In genomic region chr19:36113425-36113824, GRCh38 we compare ENCODE assay signal across 10 cellular contexts. TPM values are rescaled to one million over a fixed set of nuclear protein-coding genes. Genes with fewer than 3 reads are reported as not detected.
DNase-seq lines count a peak whose midpoint lies in the region; ATAC-seq, FAIRE-seq and TF ChIP-seq lines count a peak whose summit lies in the region.
"Had no signal": no experiment of that assay in that cellular context is flagged by ENCODE, and none has a peak within 500 bp of the region (broad histone marks: within the 10 kb centered on the region; RNA-seq: fewer than 3 reads in every experiment).

No MANE protein-coding gene starts in this region.

- no peaks in the 10 kb centered on the region for H3K27me3 Mint-ChIP-seq in activated naive CD4-positive, alpha-beta T cell treated with anti-CD3 and anti-CD28 coated beads, Interleukin-2, amount 50 U/mL, for 24 hours
- H3K27me3 Mint-ChIP-seq in activated naive CD8-positive, alpha-beta T cell treated with anti-CD3 and anti-CD28 coated beads for 36 hours = peaks cover 6% of the 10 kb centered on the region

- H3K9ac ChIP-seq in keratinocyte (ENCODE audit: control insufficient read depth, extremely low read depth, insufficient read depth, low read length) = peak overlapping the region; percentile 93

- dilution Hi-C loops in keratinocyte (cut with MboI; ENCODE audit: extremely low pct_ligation_motif_present, low sequenced_read_pairs) = no loop called here

- H3K27ac ChIP-seq in keratinocyte (ENCODE audit: control insufficient read depth, insufficient read depth, low read length) (no peak overlapping the region), tibial nerve (peak overlapping the region in 3 of 4 donors; percentile 83 to 95 (median 94)), aorta (ENCODE audit: low read depth in 1 of 2, low read length in 2 of 2) (no peak overlapping the region)

- peaks cover 38% of the 10 kb centered on the region for H3K4me1 Mint-ChIP-seq in activated naive CD4-positive, alpha-beta T cell treated with anti-CD3 and anti-CD28 coated beads, Interleukin-2, amount 50 U/mL, for 24 hours
- peaks cover 25% of the 10 kb centered on the region for H3K4me1 Mint-ChIP-seq in activated naive CD8-positive, alpha-beta T cell treated with anti-CD3 and anti-CD28 coated beads for 36 hours

- H3K27me3 ChIP-seq in keratinocyte (ENCODE audit: control insufficient read depth, extremely low read depth, insufficient read depth, low read length) (no peaks in the 10 kb centered on the region), tibial nerve (no peaks in the 10 kb centered on the region), aorta (ENCODE audit: control insufficient read depth in 1 of 2, insufficient read depth in 2 of 2, low read length in 1 of 2) (no peaks in the 10 kb centered on the region)

- H3K4me3 Mint-ChIP-seq in activated naive CD4-positive, alpha-beta T cell treated with anti-CD3 and anti-CD28 coated beads, Interleukin-2, amount 50 U/mL, for 24 hours = peak overlapping the region; percentile 89
- peak overlapping the region; percentile 99 for H3K4me3 Mint-ChIP-seq in activated naive CD8-positive, alpha-beta T cell treated with anti-CD3 and anti-CD28 coated beads for 36 hours

- no peaks in the 10 kb centered on the region for H3K9me3 Mint-ChIP-seq in activated naive CD4-positive, alpha-beta T cell treated with anti-CD3 and anti-CD28 coated beads, Interleukin-2, amount 50 U/mL, for 24 hours
- no peaks in the 10 kb centered on the region for H3K9me3 Mint-ChIP-seq in activated naive CD8-positive, alpha-beta T cell treated with anti-CD3 and anti-CD28 coated beads for 36 hours

- no peak for FAIRE-seq in keratinocyte (lab: Jason Lieb, UNC)

- peak overlapping the region; percentile 97 for H3K4me2 ChIP-seq in keratinocyte (ENCODE audit: control insufficient read depth, extremely low read depth, insufficient read depth, low read depth, low read length)

- no peak for ATAC-seq in aorta (ENCODE audit: low FRiP score)
- no peak for ATAC-seq in HG02884 (IDR thresholded peaks at IDR 0.05; ENCODE audit: unreplicated experiment)

- H3K9me1 ChIP-seq in keratinocyte (ENCODE audit: control insufficient read depth, extremely low read depth, insufficient read depth, low read length) = no peaks in the 10 kb centered on the region

- no peak for TF ChIP-seq CTCF in keratinocyte (optimal IDR thresholded peaks at IDR 0.05 in 1 of 3, IDR thresholded peaks at IDR 0.05 in 1 of 3, conservative IDR thresholded peaks at IDR 0.05 in 1 of 3; ENCODE audit: extremely low read depth in 1 of 3, insufficient read depth in 2 of 3, low read length in 3 of 3)
- TF ChIP-seq CTCF in tibial nerve (IDR thresholded peaks at IDR 0.05) = no peak

- 83 to 89% methylated on average over 34 of the region's 34 CpGs for WGBS in tibial nerve, 2 donors
- WGBS in aorta, 2 donors = 87 to 89% methylated on average over 34 of the region's 34 CpGs

- intact Hi-C loops in aorta (cut with DNase I) = no loop called here

- H3K36me3 ChIP-seq in keratinocyte (ENCODE audit: control insufficient read depth in 2 of 2, extremely low read depth in 1 of 2, insufficient read depth in 2 of 2, low read length in 2 of 2) (peaks cover 13 to 16% of the 10 kb centered on the region in 2 experiments), tibial nerve (peaks cover 0 to 75% (median 3%) of the 10 kb centered on the region in 3 donors), aorta (ENCODE audit: control insufficient read depth in 1 of 2, insufficient read depth in 2 of 2, low read length in 1 of 2) (no peaks in the 10 kb centered on the region)

- H3K4me3 ChIP-seq in keratinocyte (ENCODE audit: control insufficient read depth in 2 of 3, extremely low read depth in 1 of 3, insufficient read depth in 2 of 3, low read depth in 1 of 3, low read length in 3 of 3) = peak overlapping the region; percentile 83 to 97 (median 94)
- H3K4me3 ChIP-seq in tibial nerve = peak overlapping the region in 2 of 4 donors; percentile 91 to 97
- no peak overlapping the region for H3K4me3 ChIP-seq in aorta (ENCODE audit: low read length in 2 of 2)

- H3K27ac Mint-ChIP-seq in activated naive CD4-positive, alpha-beta T cell treated with anti-CD3 and anti-CD28 coated beads, Interleukin-2, amount 50 U/mL, for 24 hours = no peak overlapping the region
- H3K27ac Mint-ChIP-seq in activated naive CD8-positive, alpha-beta T cell treated with anti-CD3 and anti-CD28 coated beads for 36 hours = peak overlapping the region; percentile 93

- peaks cover 3% of the 10 kb centered on the region for H4K20me1 ChIP-seq in keratinocyte (ENCODE audit: control insufficient read depth, extremely low read depth, insufficient read depth, low read length)

- no peaks in the 10 kb centered on the region for H3K9me3 ChIP-seq in keratinocyte (ENCODE audit: control insufficient read depth, low read depth, low read length)
- H3K9me3 ChIP-seq in tibial nerve = no peaks in the 10 kb centered on the region
- no peaks in the 10 kb centered on the region for H3K9me3 ChIP-seq in aorta (ENCODE audit: control insufficient read depth, low read length)

- no peak for TF ChIP-seq POLR2A in tibial nerve (IDR thresholded peaks at IDR 0.05)

- H3K79me2 ChIP-seq in keratinocyte (ENCODE audit: control insufficient read depth, insufficient read depth, low read length) = peaks cover 19% of the 10 kb centered on the region

- DNase-seq in activated naive CD4-positive, alpha-beta T cell treated with anti-CD3 and anti-CD28 coated beads, Interleukin-2, amount 50 U/mL, for 16 hours = no peak
- no peak for DNase-seq in activated naive CD8-positive, alpha-beta T cell treated with anti-CD3 and anti-CD28 coated beads for 36 hours
- no peak for DNase-seq in keratinocyte (ENCODE audit: low read depth, low spot score)
- DNase-seq in tibial nerve (ENCODE audit: low spot score in 2 of 2) = no peak
- no peak for DNase-seq in CD1c-positive myeloid dendritic cell (ENCODE audit: extremely low spot score)
- no peak for DNase-seq in aorta

- peaks cover 7% of the 10 kb centered on the region for H3K36me3 Mint-ChIP-seq in activated naive CD4-positive, alpha-beta T cell treated with anti-CD3 and anti-CD28 coated beads, Interleukin-2, amount 50 U/mL, for 24 hours
- peaks cover 24% of the 10 kb centered on the region for H3K36me3 Mint-ChIP-seq in activated naive CD8-positive, alpha-beta T cell treated with anti-CD3 and anti-CD28 coated beads for 36 hours

- H2AFZ ChIP-seq in keratinocyte (ENCODE audit: control insufficient read depth, low read length) = no peak overlapping the region

- TF ChIP-seq EP300 in tibial nerve (IDR thresholded peaks at IDR 0.05) = no peak

- peaks cover 10% of the 10 kb centered on the region for H3K4me1 ChIP-seq in keratinocyte (ENCODE audit: control insufficient read depth, extremely low read depth, insufficient read depth, low read length)
- peaks cover 0 to 46% (median 21%) of the 10 kb centered on the region in 4 donors for H3K4me1 ChIP-seq in tibial nerve
- H3K4me1 ChIP-seq in aorta (ENCODE audit: control insufficient read depth in 1 of 2, insufficient read depth in 2 of 2, low read length in 2 of 2) = no peaks in the 10 kb centered on the region

RNA-seq across cellular contexts. Expression of gene POLR2I, which starts 1.2 kb away (rescaled TPM):
- total RNA-seq in activated naive CD8-positive, alpha-beta T cell treated with anti-CD3 and anti-CD28 coated beads for 36 hours = 10 to 100 TPM; 93.4 to 94.0 TPM
- polyA plus RNA-seq in keratinocyte (31.3 to 63.2 TPM (median 34.3 TPM) in 3 replicates), aorta (10 to 100 TPM; 56.7 to 96.0 TPM)
- polyA plus RNA-seq in keratinocyte (2011; ENCODE audit: low read depth) = 70.3 TPM
- polyA plus RNA-seq in keratinocyte (2011; cell fraction: cytosol; rRNA removed) = 43.2 and 86.9 TPM in 2 replicates
- polyA plus RNA-seq in keratinocyte (2011; cell fraction: nucleus; rRNA removed) = 12.1 and 14.1 TPM in 2 replicates
- polyA plus RNA-seq in keratinocyte (2012; ENCODE audit: low replicate concordance) = 130 and 164 TPM in 2 replicates
- polyA minus RNA-seq in keratinocyte = 90.8 to 122 TPM (median 105 TPM) in 3 replicates
- 149 TPM for polyA minus RNA-seq in keratinocyte (2011; cell fraction: cytosol; rRNA and poly(A)+ RNA removed)
- polyA minus RNA-seq in keratinocyte (2011; cell fraction: nucleus; rRNA and poly(A)+ RNA removed) = 15.4 and 17.1 TPM in 2 replicates
- total RNA-seq in tibial nerve (10 to 100 TPM; 54.2 to 98.4 (median 77.4) TPM), aorta (10 to 100 TPM; 33.7 to 48.1 TPM)

RNA-seq across cellular contexts. Expression of gene TBCB, which starts 1.8 kb away (rescaled TPM):
- total RNA-seq in activated naive CD8-positive, alpha-beta T cell treated with anti-CD3 and anti-CD28 coated beads for 36 hours = 10 to 100 TPM; 89.2 to 91.1 TPM
- polyA plus RNA-seq in keratinocyte (179 to 193 TPM (median 183 TPM) in 3 replicates), aorta (100 to 1,000 TPM; 131 to 220 TPM)
- polyA plus RNA-seq in keratinocyte (2011; ENCODE audit: low read depth) = 27.1 TPM
- polyA plus RNA-seq in keratinocyte (2011; cell fraction: cytosol; rRNA removed) = 189 and 218 TPM in 2 replicates
- 129 and 137 TPM in 2 replicates for polyA plus RNA-seq in keratinocyte (2011; cell fraction: nucleus; rRNA removed)
- polyA plus RNA-seq in keratinocyte (2012; ENCODE audit: low replicate concordance) = 150 and 230 TPM in 2 replicates
- polyA minus RNA-seq in keratinocyte = 111 to 205 TPM (median 156 TPM) in 3 replicates
- 167 TPM for polyA minus RNA-seq in keratinocyte (2011; cell fraction: cytosol; rRNA and poly(A)+ RNA removed)
- 27.0 and 37.3 TPM in 2 replicates for polyA minus RNA-seq in keratinocyte (2011; cell fraction: nucleus; rRNA and poly(A)+ RNA removed)
- total RNA-seq in tibial nerve (100 to 1,000 TPM; 183 to 254 (median 225) TPM), aorta (100 to 1,000 TPM; 121 to 123 TPM)

RNA-seq across cellular contexts. Expression of gene OVOL3, which starts 2.5 kb away (rescaled TPM):
- not detected for total RNA-seq in activated naive CD8-positive, alpha-beta T cell treated with anti-CD3 and anti-CD28 coated beads for 36 hours
- polyA plus RNA-seq in keratinocyte = not detected in 3 replicates
- not detected for polyA plus RNA-seq in keratinocyte (2011; ENCODE audit: low read depth)
- not detected in 2 replicates for polyA plus RNA-seq in keratinocyte (2011; cell fraction: cytosol; rRNA removed)
- polyA plus RNA-seq in keratinocyte (2011; cell fraction: nucleus; rRNA removed) = not detected in 2 replicates
- polyA plus RNA-seq in keratinocyte (2012; ENCODE audit: low replicate concordance) = not detected in 2 replicates
- polyA minus RNA-seq in keratinocyte = not detected in 3 replicates
- not detected for polyA minus RNA-seq in keratinocyte (2011; cell fraction: cytosol; rRNA and poly(A)+ RNA removed)
- not detected in 2 replicates for polyA minus RNA-seq in keratinocyte (2011; cell fraction: nucleus; rRNA and poly(A)+ RNA removed)
- total RNA-seq in tibial nerve = not detected
- total RNA-seq in aorta = not detected
- polyA plus RNA-seq in aorta = not detected
- total RNA-seq: Daoy, occipital lobe had no signal

RNA-seq across cellular contexts. Expression of gene CAPNS1, which starts 26.4 kb away (rescaled TPM):
- 100 to 1,000 TPM; 292 to 307 TPM for total RNA-seq in activated naive CD8-positive, alpha-beta T cell treated with anti-CD3 and anti-CD28 coated beads for 36 hours
- polyA plus RNA-seq in keratinocyte (778 to 884 TPM (median 832 TPM) in 3 replicates), aorta (100 to 1,000 TPM; 488 to 543 TPM)
- 277 TPM for polyA plus RNA-seq in keratinocyte (2011; ENCODE audit: low read depth)
- 503 and 570 TPM in 2 replicates for polyA plus RNA-seq in keratinocyte (2011; cell fraction: cytosol; rRNA removed)
- polyA plus RNA-seq in keratinocyte (2011; cell fraction: nucleus; rRNA removed) = 320 and 355 TPM in 2 replicates
- 573 and 1,064 TPM in 2 replicates for polyA plus RNA-seq in keratinocyte (2012; ENCODE audit: low replicate concordance)
- polyA minus RNA-seq in keratinocyte = 875 to 1,429 TPM (median 940 TPM) in 3 replicates
- 664 TPM for polyA minus RNA-seq in keratinocyte (2011; cell fraction: cytosol; rRNA and poly(A)+ RNA removed)
- polyA minus RNA-seq in keratinocyte (2011; cell fraction: nucleus; rRNA and poly(A)+ RNA removed) = 173 and 211 TPM in 2 replicates
- total RNA-seq in tibial nerve (100 to 1,000 TPM; 179 to 235 (median 213) TPM), aorta (100 to 1,000 TPM; 521 to 538 TPM)

RNA-seq across cellular contexts. Expression of gene COX7A1, which starts 38.8 kb away (rescaled TPM):
- total RNA-seq in activated naive CD8-positive, alpha-beta T cell treated with anti-CD3 and anti-CD28 coated beads for 36 hours = not detected
- 1.6 to 7.1 TPM (median 2.6 TPM) in 3 replicates for polyA plus RNA-seq in keratinocyte
- 3.0 TPM for polyA plus RNA-seq in keratinocyte (2011; ENCODE audit: low read depth)
- polyA plus RNA-seq in keratinocyte (2011; cell fraction: cytosol; rRNA removed) = 3.3 and 49.1 TPM in 2 replicates
- polyA plus RNA-seq in keratinocyte (2011; cell fraction: nucleus; rRNA removed) = 0.53 and 1.0 TPM in 2 replicates
- polyA plus RNA-seq in keratinocyte (2012; ENCODE audit: low replicate concordance) = 6.5 and 34.7 TPM in 2 replicates
- polyA minus RNA-seq in keratinocyte = 0.79 to 2.8 TPM (median 1.8 TPM) in 3 replicates
- polyA minus RNA-seq in keratinocyte (2011; cell fraction: cytosol; rRNA and poly(A)+ RNA removed) = 3.6 TPM
- polyA minus RNA-seq in keratinocyte (2011; cell fraction: nucleus; rRNA and poly(A)+ RNA removed) = not detected in 2 replicates
- total RNA-seq in tibial nerve = 10 to 100 TPM; 18.4 to 73.9 (median 35.5) TPM
- 100 to 1,000 TPM; 127 to 172 TPM for total RNA-seq in aorta
- polyA plus RNA-seq in aorta = 100 to 1,000 TPM; 191 to 244 TPM
- total RNA-seq: Daoy had no signal

Comparison
In these comparisons a context has a peak if more than half of its experiments do, and no peak if none do; other contexts are left out.
1. H3K27ac ChIP-seq: peak in tibial nerve (3 of 4); none in keratinocyte (single experiment) and aorta (0 of 2).
2. H3K4me3 ChIP-seq: peak in keratinocyte (3 of 3); none in aorta (0 of 2).